ENCODE assay signal across 1 cellular context in the genomic region with DNA sequence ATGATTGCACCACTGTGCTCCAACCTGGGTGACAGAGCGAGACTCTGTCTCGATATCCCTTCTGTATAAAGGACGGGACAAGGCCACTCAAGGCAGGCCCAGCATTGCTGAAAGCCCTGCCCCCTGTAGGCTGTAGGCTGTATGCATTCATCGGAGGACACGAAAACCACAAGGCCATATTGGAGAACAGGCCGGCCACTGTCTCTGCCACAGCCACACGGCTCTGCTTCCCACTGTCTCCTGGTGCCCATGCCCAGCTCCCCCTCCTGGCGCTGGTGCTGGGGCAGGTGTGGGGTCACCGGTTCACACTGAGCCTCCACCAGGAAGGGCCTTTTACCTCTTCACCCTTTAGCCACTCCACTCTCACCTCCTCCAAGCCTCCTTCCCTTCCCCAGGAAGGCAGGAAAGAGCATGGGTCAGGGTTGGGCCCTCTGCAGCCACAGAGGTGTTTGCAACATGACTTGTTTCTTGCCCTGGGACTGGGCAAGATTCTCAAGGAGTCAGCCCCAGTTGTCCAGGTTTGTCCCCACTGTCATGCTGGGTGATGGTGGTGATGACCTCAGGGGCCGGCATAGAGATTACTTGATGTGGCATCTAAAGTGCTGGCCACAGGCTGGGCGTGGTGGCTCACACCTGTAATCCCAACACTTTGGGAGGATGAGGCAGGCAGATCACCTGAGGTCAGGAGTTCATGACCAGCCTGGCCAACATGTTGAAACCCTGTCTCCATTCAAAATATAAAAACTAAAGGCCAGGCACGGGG.
TF ChIP-seq lines count a peak whose summit lies in the region.

No MANE protein-coding gene starts in this region.

TF ChIP-seq in WTC11, 78 proteins besides CTCF, POLR2A, EP300 and RAD21 (continued from another document):
- TF ChIP-seq, protein P1, sequence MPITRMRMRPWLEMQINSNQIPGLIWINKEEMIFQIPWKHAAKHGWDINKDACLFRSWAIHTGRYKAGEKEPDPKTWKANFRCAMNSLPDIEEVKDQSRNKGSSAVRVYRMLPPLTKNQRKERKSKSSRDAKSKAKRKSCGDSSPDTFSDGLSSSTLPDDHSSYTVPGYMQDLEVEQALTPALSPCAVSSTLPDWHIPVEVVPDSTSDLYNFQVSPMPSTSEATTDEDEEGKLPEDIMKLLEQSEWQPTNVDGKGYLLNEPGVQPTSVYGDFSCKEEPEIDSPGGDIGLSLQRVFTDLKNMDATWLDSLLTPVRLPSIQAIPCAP (CRISPR knock-in tag; IDR thresholded peaks at IDR 0.05), result no peak
- TF ChIP-seq, protein P2, sequence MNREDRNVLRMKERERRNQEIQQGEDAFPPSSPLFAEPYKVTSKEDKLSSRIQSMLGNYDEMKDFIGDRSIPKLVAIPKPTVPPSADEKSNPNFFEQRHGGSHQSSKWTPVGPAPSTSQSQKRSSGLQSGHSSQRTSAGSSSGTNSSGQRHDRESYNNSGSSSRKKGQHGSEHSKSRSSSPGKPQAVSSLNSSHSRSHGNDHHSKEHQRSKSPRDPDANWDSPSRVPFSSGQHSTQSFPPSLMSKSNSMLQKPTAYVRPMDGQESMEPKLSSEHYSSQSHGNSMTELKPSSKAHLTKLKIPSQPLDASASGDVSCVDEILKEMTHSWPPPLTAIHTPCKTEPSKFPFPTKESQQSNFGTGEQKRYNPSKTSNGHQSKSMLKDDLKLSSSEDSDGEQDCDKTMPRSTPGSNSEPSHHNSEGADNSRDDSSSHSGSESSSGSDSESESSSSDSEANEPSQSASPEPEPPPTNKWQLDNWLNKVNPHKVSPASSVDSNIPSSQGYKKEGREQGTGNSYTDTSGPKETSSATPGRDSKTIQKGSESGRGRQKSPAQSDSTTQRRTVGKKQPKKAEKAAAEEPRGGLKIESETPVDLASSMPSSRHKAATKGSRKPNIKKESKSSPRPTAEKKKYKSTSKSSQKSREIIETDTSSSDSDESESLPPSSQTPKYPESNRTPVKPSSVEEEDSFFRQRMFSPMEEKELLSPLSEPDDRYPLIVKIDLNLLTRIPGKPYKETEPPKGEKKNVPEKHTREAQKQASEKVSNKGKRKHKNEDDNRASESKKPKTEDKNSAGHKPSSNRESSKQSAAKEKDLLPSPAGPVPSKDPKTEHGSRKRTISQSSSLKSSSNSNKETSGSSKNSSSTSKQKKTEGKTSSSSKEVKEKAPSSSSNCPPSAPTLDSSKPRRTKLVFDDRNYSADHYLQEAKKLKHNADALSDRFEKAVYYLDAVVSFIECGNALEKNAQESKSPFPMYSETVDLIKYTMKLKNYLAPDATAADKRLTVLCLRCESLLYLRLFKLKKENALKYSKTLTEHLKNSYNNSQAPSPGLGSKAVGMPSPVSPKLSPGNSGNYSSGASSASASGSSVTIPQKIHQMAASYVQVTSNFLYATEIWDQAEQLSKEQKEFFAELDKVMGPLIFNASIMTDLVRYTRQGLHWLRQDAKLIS (CRISPR knock-in tag; IDR thresholded peaks at IDR 0.05; ENCODE audit: borderline replicate concordance), result no peak
- no peak for TF ChIP-seq GABPB1 (CRISPR knock-in tag; IDR thresholded peaks at IDR 0.05)
